ENCODE assay signal across 23 cellular contexts in the genomic region with DNA sequence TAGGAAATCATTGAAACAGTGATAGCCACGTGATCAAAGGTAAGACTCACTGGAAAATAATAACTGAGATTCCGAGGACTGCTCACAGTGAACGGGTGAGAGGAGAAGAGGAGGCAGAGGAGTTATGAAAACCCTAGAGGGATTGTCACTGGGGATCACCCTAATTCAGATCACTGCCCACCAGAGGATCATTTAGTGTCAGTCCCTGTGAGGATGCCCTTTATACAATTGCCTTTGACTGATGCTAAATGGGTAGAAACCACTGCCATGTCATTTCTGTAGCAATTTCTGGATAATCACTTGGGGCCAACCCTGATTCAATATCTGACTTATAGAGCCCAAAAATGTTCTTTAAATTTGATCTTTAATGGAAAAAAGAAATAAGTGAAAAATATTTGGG. TPM values are rescaled to one million over a fixed set of nuclear protein-coding genes. Genes with fewer than 3 reads are reported as not detected.
"Had no signal": no experiment of that assay in that cellular context is flagged by ENCODE, and none has a peak within 500 bp of the region (broad histone marks: within the 10 kb centered on the region; RNA-seq: fewer than 3 reads in every experiment).

No MANE protein-coding gene starts in this region.

- ATAC-seq: K562 had no signal

- H3K9ac ChIP-seq: KMS-11 had no signal

- H3K4me2 ChIP-seq: KMS-11 had no signal

- H3K9me3 Mint-ChIP-seq: IgD-negative memory B cell had no signal

- H3K9me3 ChIP-seq: SJSA1 had no signal

- H3K27ac Mint-ChIP-seq: IgD-negative memory B cell had no signal

- DNase-seq: Kasumi-1, MM.1S, NCI-H1092 treated with DMSO at 0.1 percent for 48 hours, NCI-H1436, NCI-H187, NCI-H2029, NCI-H2081 treated with DMSO at 0.1 percent for 48 hours, NCI-H2171, NCI-H226, NCI-H446, NCI-H510A, NCI-H524 treated with DMSO at 0.1 percent for 48 hours, NCI-H69, NCI-H774, Right ventricle myocardium superior, RPMI8226, SIG-M5 had no signal

- H3K36me3 ChIP-seq: SJSA1 had no signal

- H3K4me3 ChIP-seq: K562, SJSA1, SK-N-MC had no signal

- H3K27ac ChIP-seq: HL-60, KMS-11, SJSA1, SK-N-MC had no signal

RNA-seq across cellular contexts. Expression of gene VAV3, which starts 14.1 kb away (rescaled TPM):
- total RNA-seq: K562, SJSA1 had no signal
- polyA plus RNA-seq: K562 had no signal
